In the genomic region with DNA sequence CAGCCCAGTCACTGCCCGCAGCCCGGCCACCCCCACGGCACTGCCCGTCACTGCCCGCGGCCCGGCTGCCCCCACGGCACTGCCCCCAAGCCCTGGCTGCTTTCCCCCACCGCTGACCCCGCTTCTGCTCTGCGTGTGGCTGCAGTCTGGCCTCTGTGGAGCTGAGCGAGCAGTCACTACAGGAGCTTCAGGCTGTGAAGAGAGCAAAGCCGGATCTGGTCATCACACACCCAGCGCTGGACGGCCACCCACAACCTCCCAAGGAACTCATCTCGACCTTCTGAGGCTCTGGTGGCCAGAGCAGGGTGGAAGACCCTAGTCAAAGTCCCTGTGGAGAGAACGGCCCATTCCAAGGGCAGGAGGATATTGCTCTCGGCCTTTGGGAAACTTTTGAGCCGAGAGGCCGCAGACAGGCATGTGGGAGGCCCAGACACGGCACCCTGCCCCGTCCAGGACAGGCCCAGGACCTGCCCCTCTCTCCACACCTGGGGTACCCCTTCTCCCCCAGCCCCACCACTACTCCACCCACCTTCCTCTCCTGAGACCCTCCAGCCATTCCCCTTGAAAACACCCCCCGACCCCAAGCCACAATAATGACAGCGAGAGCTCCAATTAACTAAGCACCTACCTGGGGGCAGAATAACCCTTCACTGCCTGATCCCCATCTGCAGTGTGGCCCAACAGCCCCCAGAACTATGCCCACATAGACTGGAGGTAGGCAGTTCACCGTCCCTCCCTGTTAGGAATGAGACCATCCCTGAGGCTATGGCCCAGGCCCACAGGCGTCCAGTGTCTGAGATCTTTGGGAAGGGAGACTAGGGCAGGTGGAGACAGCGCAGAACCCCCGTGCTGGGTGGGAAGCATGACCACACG, we compare ENCODE assay signal across 1 cellular context.
TF ChIP-seq lines count a peak whose summit lies in the region.

No MANE protein-coding gene starts in this region.

TF ChIP-seq in IMR-90, 13 proteins besides CTCF, POLR2A, EP300 and RAD21:
- TF ChIP-seq RFX5 (IDR thresholded peaks at IDR 0.05; ENCODE audit: low read depth, low read length) (no peak), CEBPB (IDR thresholded peaks at IDR 0.05; ENCODE audit: low read depth, low read length) (no peak), BHLHE40 (IDR thresholded peaks at IDR 0.05; ENCODE audit: low read depth, low read length) (no peak), MXI1 (IDR thresholded peaks at IDR 0.05; ENCODE audit: borderline replicate concordance, low read depth, low read length) (no peak), FOS (IDR thresholded peaks at IDR 0.05; ENCODE audit: low read depth, low read length) (no peak), MAFK (IDR thresholded peaks at IDR 0.05; ENCODE audit: low read depth, low read length) (no peak), MAZ (IDR thresholded peaks at IDR 0.05; ENCODE audit: borderline replicate concordance, low read depth, low read length) (no peak)
- TF ChIP-seq, protein P1, sequence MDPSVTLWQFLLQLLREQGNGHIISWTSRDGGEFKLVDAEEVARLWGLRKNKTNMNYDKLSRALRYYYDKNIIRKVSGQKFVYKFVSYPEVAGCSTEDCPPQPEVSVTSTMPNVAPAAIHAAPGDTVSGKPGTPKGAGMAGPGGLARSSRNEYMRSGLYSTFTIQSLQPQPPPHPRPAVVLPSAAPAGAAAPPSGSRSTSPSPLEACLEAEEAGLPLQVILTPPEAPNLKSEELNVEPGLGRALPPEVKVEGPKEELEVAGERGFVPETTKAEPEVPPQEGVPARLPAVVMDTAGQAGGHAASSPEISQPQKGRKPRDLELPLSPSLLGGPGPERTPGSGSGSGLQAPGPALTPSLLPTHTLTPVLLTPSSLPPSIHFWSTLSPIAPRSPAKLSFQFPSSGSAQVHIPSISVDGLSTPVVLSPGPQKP (IDR thresholded peaks at IDR 0.05; ENCODE audit: borderline replicate concordance, low read depth, low read length): no peak
- TF ChIP-seq, protein P2, sequence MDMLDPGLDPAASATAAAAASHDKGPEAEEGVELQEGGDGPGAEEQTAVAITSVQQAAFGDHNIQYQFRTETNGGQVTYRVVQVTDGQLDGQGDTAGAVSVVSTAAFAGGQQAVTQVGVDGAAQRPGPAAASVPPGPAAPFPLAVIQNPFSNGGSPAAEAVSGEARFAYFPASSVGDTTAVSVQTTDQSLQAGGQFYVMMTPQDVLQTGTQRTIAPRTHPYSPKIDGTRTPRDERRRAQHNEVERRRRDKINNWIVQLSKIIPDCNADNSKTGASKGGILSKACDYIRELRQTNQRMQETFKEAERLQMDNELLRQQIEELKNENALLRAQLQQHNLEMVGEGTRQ (IDR thresholded peaks at IDR 0.05; ENCODE audit: low read depth, low read length): no peak
